17 cellular contexts compared by ENCODE assay signal in the genomic region with DNA sequence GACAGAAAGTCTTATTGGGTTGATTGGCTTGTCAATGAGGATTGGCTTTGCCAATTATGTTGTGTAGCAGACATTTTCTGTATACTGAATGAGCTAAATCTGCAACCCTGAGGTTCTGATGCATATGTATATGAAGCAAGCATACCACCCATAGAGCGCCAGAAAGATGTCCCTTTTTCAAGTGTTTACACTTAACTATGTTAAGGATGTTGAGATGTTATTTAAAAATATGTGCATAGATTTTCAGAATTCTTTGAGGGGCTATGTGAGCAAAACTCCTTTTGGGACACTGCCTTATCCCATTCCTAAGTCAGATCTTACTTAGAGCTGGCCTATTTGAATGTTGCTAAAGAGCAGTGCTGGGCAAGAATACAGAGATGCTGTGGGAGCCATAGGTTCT. TPM values are rescaled to one million over a fixed set of nuclear protein-coding genes. Genes with fewer than 3 reads are reported as not detected.
DNase-seq lines count a peak whose midpoint lies in the region; ATAC-seq, FAIRE-seq and TF ChIP-seq lines count a peak whose summit lies in the region.
"Had no signal": no experiment of that assay in that cellular context is flagged by ENCODE, and none has a peak within 500 bp of the region (broad histone marks: within the 10 kb centered on the region; RNA-seq: fewer than 3 reads in every experiment).

No MANE protein-coding gene starts in this region.

- H3K23me2 ChIP-seq in H9 (ENCODE audit: insufficient read length, low read depth, low read length, poor library complexity, severe bottlenecking): peaks cover 5% of the 10 kb centered on the region

- H2BK20ac ChIP-seq in H9 (ENCODE audit: low read depth, low read length, poor library complexity, severe bottlenecking): no peak overlapping the region

- no peak overlapping the region for H4K5ac ChIP-seq in H9 (ENCODE audit: insufficient read length, low read depth, low read length)

- no peak overlapping the region for H4K91ac ChIP-seq in H9 (ENCODE audit: insufficient read length, low read depth, low read length)

- intact Hi-C loops in psoas muscle (cut with DNase I): loop anchor here (10.0 kb wide), 2 partner anchors 92 to 152 kb away; no protein-coding TSS in a partner anchor

- H3K14ac ChIP-seq in H9 (ENCODE audit: insufficient read depth, low read length): no peak overlapping the region

- no peak for ATAC-seq in T-helper 17 cell
- no peak for ATAC-seq in psoas muscle
- no peak for ATAC-seq in HG02938 (IDR thresholded peaks at IDR 0.05; ENCODE audit: unreplicated experiment)
- no peak for ATAC-seq in esophagus mucosa
- ATAC-seq: lower lobe of right lung had no signal

- H3K27me3 Mint-ChIP-seq in H9 (ENCODE audit: low read depth): no peaks in the 10 kb centered on the region
- H3K27me3 Mint-ChIP-seq in T-helper 17 cell: no peaks in the 10 kb centered on the region
- H3K27me3 Mint-ChIP-seq: activated CD4-positive, alpha-beta memory T cell treated with anti-CD3 and anti-CD28 coated beads, Interleukin-2, amount 10 ng/mL, durations not matched to agents 7 days and 5 days had no signal

- H4K8ac ChIP-seq in H9 (replicated peaks; ENCODE audit: insufficient read length, low read depth, low read length): no peak overlapping the region

- H4K20me1 ChIP-seq in H9 (ENCODE audit: control insufficient read depth, insufficient read depth, insufficient read length) (no peaks in the 10 kb centered on the region), keratinocyte (ENCODE audit: control insufficient read depth, extremely low read depth, insufficient read depth, low read length) (no peaks in the 10 kb centered on the region)

- H2AFZ ChIP-seq in H9 (ENCODE audit: low read length) (no peak overlapping the region), keratinocyte (ENCODE audit: control insufficient read depth, low read length) (no peak overlapping the region)

- no peak for DNase-seq in H9
- DNase-seq in T-helper 17 cell: no peak
- no peak for DNase-seq in keratinocyte (ENCODE audit: low read depth, low spot score)
- DNase-seq in psoas muscle: no peak
- no peak for DNase-seq in globus pallidus (ENCODE audit: low spot score)
- DNase-seq: activated CD4-positive, alpha-beta memory T cell treated with anti-CD3 and anti-CD28 coated beads, Interleukin-2, amount 10 ng/mL, durations not matched to agents 7 days and 5 days; IMR-90; lower lobe of right lung; NCI-H1417; NK-92 treated with Interleukin-12 subunit alpha and Interleukin-12 subunit beta, amount 100 ng/mL, for 24 hours; occipital lobe; stimulated activated naive CD4-positive, alpha-beta T cell had no signal

- H3K9me1 ChIP-seq in keratinocyte (ENCODE audit: control insufficient read depth, extremely low read depth, insufficient read depth, low read length): no peaks in the 10 kb centered on the region

- H3K36me3 Mint-ChIP-seq in H9 (ENCODE audit: insufficient read depth in 1 of 3, low read depth in 3 of 3) (peaks cover 4 to 20% (median 10%) of the 10 kb centered on the region in 3 experiments; a peak in 6 of 7 replicates), T-helper 17 cell (ENCODE audit: low read depth) (peaks cover 2% of the 10 kb centered on the region)

- H2BK120ac ChIP-seq in H9 (ENCODE audit: low read depth, low read length, poor library complexity, severe bottlenecking): no peak overlapping the region

- dilution Hi-C loops in keratinocyte (cut with MboI; ENCODE audit: extremely low pct_ligation_motif_present, low sequenced_read_pairs): no loop called here

- peak overlapping the region; percentile 93 to 95; a peak in 4 of 5 replicates for H3K4me3 Mint-ChIP-seq in H9
- H3K4me3 Mint-ChIP-seq in T-helper 17 cell: no peak overlapping the region

- peak overlapping the region; percentile 37 for H3K27ac ChIP-seq in H9 (ENCODE audit: insufficient read length, low read depth, low read length)
- no peak overlapping the region for H3K27ac ChIP-seq in keratinocyte (ENCODE audit: control insufficient read depth, insufficient read depth, low read length)
- peak overlapping the region; percentile 94 for H3K27ac ChIP-seq in psoas muscle
- H3K27ac ChIP-seq: lower lobe of right lung, vagina had no signal

- H3K36me3 ChIP-seq in keratinocyte (ENCODE audit: control insufficient read depth in 2 of 2, extremely low read depth in 1 of 2, insufficient read depth in 2 of 2, low read length in 2 of 2) (no peaks in the 10 kb centered on the region), psoas muscle (ENCODE audit: insufficient read depth in 1 of 2, low read depth in 1 of 2) (no peaks in the 10 kb centered on the region)
- H3K36me3 ChIP-seq: lower lobe of right lung, vagina had no signal

- H3K4me2 ChIP-seq in H9 (ENCODE audit: insufficient read depth, insufficient read length, low read length) (peak overlapping the region; percentile 60), keratinocyte (ENCODE audit: control insufficient read depth, extremely low read depth, insufficient read depth, low read depth, low read length) (peak overlapping the region; percentile 13)

- H3K27me3 ChIP-seq in H9 (ENCODE audit: insufficient read depth, low read length) (no peaks in the 10 kb centered on the region), keratinocyte (ENCODE audit: control insufficient read depth, extremely low read depth, insufficient read depth, low read length) (no peaks in the 10 kb centered on the region), psoas muscle (ENCODE audit: insufficient read depth in 3 of 3, low read length in 2 of 3) (no peaks in the 10 kb centered on the region)
- H3K27me3 ChIP-seq: vagina had no signal

- H3K56ac ChIP-seq in H9 (ENCODE audit: insufficient read length, low read depth, low read length): no peak overlapping the region

- H3K4ac ChIP-seq in H9 (ENCODE audit: low read depth, low read length): no peak overlapping the region

- H3K79me1 ChIP-seq in H9 (ENCODE audit: insufficient read depth, low read depth, low read length, poor library complexity, severe bottlenecking): no peaks in the 10 kb centered on the region

- H3K4me1 Mint-ChIP-seq in H9 (peaks cover 51% of the 10 kb centered on the region in 2 experiments), T-helper 17 cell (peaks cover 21% of the 10 kb centered on the region)

- no peak overlapping the region for H3T11ph ChIP-seq in H9 (ENCODE audit: low read length)

- no peak for FAIRE-seq in keratinocyte (lab: Jason Lieb, UNC)
- FAIRE-seq: TTC549 had no signal

- H2BK5ac ChIP-seq in H9 (ENCODE audit: insufficient read length, low read length): no peak overlapping the region

- no peak for TF ChIP-seq CTCF in H9 (conservative IDR thresholded peaks at IDR 0.05)
- no peak for TF ChIP-seq CTCF in keratinocyte (optimal IDR thresholded peaks at IDR 0.05 in 1 of 3, IDR thresholded peaks at IDR 0.05 in 1 of 3, conservative IDR thresholded peaks at IDR 0.05 in 1 of 3; ENCODE audit: extremely low read depth in 1 of 3, insufficient read depth in 2 of 3, low read length in 3 of 3)
- TF ChIP-seq CTCF in psoas muscle (IDR thresholded peaks at IDR 0.05): no peak

- no peaks in the 10 kb centered on the region; a peak in 1 of 5 replicates for H3K9me3 Mint-ChIP-seq in H9
- H3K9me3 Mint-ChIP-seq: activated CD4-positive, alpha-beta memory T cell treated with anti-CD3 and anti-CD28 coated beads, Interleukin-2, amount 10 ng/mL, durations not matched to agents 7 days and 5 days had no signal

- H3K23ac ChIP-seq in H9 (ENCODE audit: insufficient read length, low read depth, low read length): no peak overlapping the region

- no peak overlapping the region for H2AK5ac ChIP-seq in H9 (ENCODE audit: insufficient read length, low read length)

- H2BK12ac ChIP-seq in H9 (ENCODE audit: insufficient read length, low read depth, low read length): no peak overlapping the region

- H3K27ac Mint-ChIP-seq in H9 (peak overlapping the region in 2 of 3 experiments; percentile 84 to 97; a peak in 6 of 7 replicates), T-helper 17 cell (peak overlapping the region; percentile 94)
- H3K27ac Mint-ChIP-seq: activated CD4-positive, alpha-beta memory T cell treated with anti-CD3 and anti-CD28 coated beads, Interleukin-2, amount 10 ng/mL, durations not matched to agents 7 days and 5 days had no signal

- H3K4me1 ChIP-seq in H9 (ENCODE audit: insufficient read depth, low read length) (peaks cover 14% of the 10 kb centered on the region), keratinocyte (ENCODE audit: control insufficient read depth, extremely low read depth, insufficient read depth, low read length) (peaks cover 40% of the 10 kb centered on the region), psoas muscle (peaks cover 39% of the 10 kb centered on the region)

- H3K9me3 ChIP-seq in H9 (ENCODE audit: control insufficient read depth, low read depth, low read length) (no peaks in the 10 kb centered on the region), T-helper 17 cell (ENCODE audit: control insufficient read depth, low read length, poor library complexity, severe bottlenecking) (no peaks in the 10 kb centered on the region), keratinocyte (ENCODE audit: control insufficient read depth, low read depth, low read length) (no peaks in the 10 kb centered on the region), psoas muscle (no peaks in the 10 kb centered on the region)
- H3K9me3 ChIP-seq: lower lobe of right lung, vagina had no signal

- no CpG with 5 or more reads among the region's 1 CpG for WGBS in H9 (ENCODE audit: extremely low coverage, insufficient read length, low lambda C conversion rate)
- 98 to 100% (median 100%) methylated on average over 1 of the region's 1 CpG for WGBS in psoas muscle, 3 donors

- H3K9ac ChIP-seq in H9 (ENCODE audit: extremely low read depth, insufficient read length, low read length) (no peak overlapping the region), keratinocyte (ENCODE audit: control insufficient read depth, extremely low read depth, insufficient read depth, low read length) (no peak overlapping the region)

- no peaks in the 10 kb centered on the region for H3K79me2 ChIP-seq in H9 (ENCODE audit: insufficient read depth, low read length)
- peaks cover 6% of the 10 kb centered on the region for H3K79me2 ChIP-seq in keratinocyte (ENCODE audit: control insufficient read depth, insufficient read depth, low read length)

- no peak overlapping the region for H2BK15ac ChIP-seq in H9 (ENCODE audit: low read depth, low read length)

- H3K4me3 ChIP-seq in keratinocyte (ENCODE audit: control insufficient read depth in 2 of 3, extremely low read depth in 1 of 3, insufficient read depth in 2 of 3, low read depth in 1 of 3, low read length in 3 of 3) (no peak overlapping the region), psoas muscle (no peak overlapping the region)
- H3K4me3 ChIP-seq: lower lobe of right lung, skin epidermis, vagina had no signal

- H3K18ac ChIP-seq in H9 (ENCODE audit: insufficient read length, low read depth, low read length): no peak overlapping the region

RNA-seq across cellular contexts. Expression of a gene that starts 1.9 kb away (rescaled TPM):
- total RNA-seq in H9 (2021) (43.3 and 44.6 TPM in 2 replicates), T-helper 17 cell (10 to 100 TPM in 1 of 2 donors, 1 to 10 TPM in 1; 7.9 to 16.5 TPM), psoas muscle (10 to 100 TPM in 2 of 4 donors, 1 to 10 TPM in 2; 4.8 to 24.6 (median 9.4) TPM), esophagus mucosa (24.9 TPM)
- polyA plus RNA-seq in keratinocyte (73.1 to 78.0 TPM (median 77.1 TPM) in 3 replicates), psoas muscle (1 to 10 TPM; 4.0 to 5.8 (median 4.8) TPM)
- polyA plus RNA-seq in keratinocyte (2011; ENCODE audit: low read depth): 21.5 TPM
- polyA plus RNA-seq in keratinocyte (2011; cell fraction: cytosol; rRNA removed): 60.6 and 72.5 TPM in 2 replicates
- 88.3 and 94.3 TPM in 2 replicates for polyA plus RNA-seq in keratinocyte (2011; cell fraction: nucleus; rRNA removed)
- polyA plus RNA-seq in keratinocyte (2012; ENCODE audit: low replicate concordance): 57.3 and 60.0 TPM in 2 replicates
- 22.5 to 70.0 TPM (median 56.9 TPM) in 3 replicates for polyA minus RNA-seq in keratinocyte
- 39.9 TPM for polyA minus RNA-seq in keratinocyte (2011; cell fraction: cytosol; rRNA and poly(A)+ RNA removed)
- polyA minus RNA-seq in keratinocyte (2011; cell fraction: nucleus; rRNA and poly(A)+ RNA removed): 33.9 and 66.8 TPM in 2 replicates
